Comparison of ENCODE assay signal across 24 cellular contexts in genomic region chr1:5664081-5664480, GRCh38.
DNase-seq lines count a peak whose midpoint lies in the region; ATAC-seq and TF ChIP-seq lines count a peak whose summit lies in the region.
"Had no signal": no experiment of that assay in that cellular context is flagged by ENCODE, and none has a peak within 500 bp of the region (broad histone marks: within the 10 kb centered on the region; RNA-seq: fewer than 3 reads in every experiment).

No MANE protein-coding gene starts in this region.

- H3K27me3 ChIP-seq in Karpas-422 (ENCODE audit: low read length) (no peaks in the 10 kb centered on the region), neural progenitor cell (no peaks in the 10 kb centered on the region), testis (no peaks in the 10 kb centered on the region)
- H3K27me3 ChIP-seq: BE2C had no signal

- no peak overlapping the region for H3K4me2 ChIP-seq in Karpas-422 (ENCODE audit: low read depth, low read length, poor library complexity, severe bottlenecking)
- no peak overlapping the region for H3K4me2 ChIP-seq in neural progenitor cell
- H3K4me2 ChIP-seq: A549 had no signal

- H3K4me3 ChIP-seq in Karpas-422 (ENCODE audit: low read length) (no peak overlapping the region), neural progenitor cell (no peak overlapping the region), testis (no peak overlapping the region)
- H3K4me3 ChIP-seq: A549, GM12878, HAP-1 had no signal

- H3K36me3 ChIP-seq in Karpas-422 (ENCODE audit: insufficient read depth, low read length) = no peaks in the 10 kb centered on the region
- no peaks in the 10 kb centered on the region for H3K36me3 ChIP-seq in neural progenitor cell
- H3K36me3 ChIP-seq in testis (ENCODE audit: low read depth, missing control alignments) = no peaks in the 10 kb centered on the region
- H3K36me3 ChIP-seq: BE2C, HAP-1 had no signal

- no peaks in the 10 kb centered on the region for H3K9me3 ChIP-seq in Karpas-422 (ENCODE audit: low read length)
- no peaks in the 10 kb centered on the region for H3K9me3 ChIP-seq in neural progenitor cell (ENCODE audit: low read depth)
- H3K9me3 ChIP-seq in testis = no peaks in the 10 kb centered on the region
- H3K9me3 ChIP-seq: A549, BE2C, Caco-2, HAP-1 had no signal

- DNase-seq in activated naive CD4-positive, alpha-beta T cell treated with anti-CD3 and anti-CD28 coated beads, Interleukin-2, amount 10 ng/mL, durations not matched to agents 7 days and 5 days = no peak
- DNase-seq in activated naive CD4-positive, alpha-beta T cell (lab: John Stamatoyannopoulos, UW) = no peak
- peak; percentile 16 for DNase-seq in Karpas-422
- DNase-seq in neural progenitor cell (ENCODE audit: low spot score) = no peak
- DNase-seq in testis = peak; percentile 58
- no peak for DNase-seq in NCI-H187 (lab: John Stamatoyannopoulos, UW)
- DNase-seq in activated T-cell treated with anti-CD3 and anti-CD28 coated beads, Interleukin-2, amount 50 U/mL, for 1 hour = no peak
- DNase-seq: 8988T; ACHN; AML-193; BE2C; Caco-2; CD4-positive, CD25-positive, alpha-beta regulatory T cell; CD8-positive, alpha-beta T cell; DMS79; EL; GDM1; GOT3; HFFc6 had no signal

- 69 to 87% methylated on average over 7 to 8 of the region's 8 CpGs for WGBS in testis, 2 donors

- H3K9me3 Mint-ChIP-seq in activated naive CD4-positive, alpha-beta T cell treated with anti-CD3 and anti-CD28 coated beads, Interleukin-2, amount 10 ng/mL, durations not matched to agents 7 days and 5 days = peaks cover 3% of the 10 kb centered on the region
- H3K9me3 Mint-ChIP-seq in neural progenitor cell = peaks cover 11% of the 10 kb centered on the region
- H3K9me3 Mint-ChIP-seq: CD8-positive, alpha-beta T cell had no signal

- H3K27ac ChIP-seq in Karpas-422 (ENCODE audit: low read length) (no peak overlapping the region), neural progenitor cell (no peak overlapping the region), testis (no peak overlapping the region)
- H3K27ac ChIP-seq: A549, C4-2B had no signal

- no peak overlapping the region for H3K4me3 Mint-ChIP-seq in activated naive CD4-positive, alpha-beta T cell treated with anti-CD3 and anti-CD28 coated beads, Interleukin-2, amount 10 ng/mL, durations not matched to agents 7 days and 5 days
- no peak overlapping the region for H3K4me3 Mint-ChIP-seq in neural progenitor cell
- H3K4me3 Mint-ChIP-seq: CD8-positive, alpha-beta T cell; HFFc6 had no signal

- peak overlapping the region; percentile 60 for H3K27ac Mint-ChIP-seq in activated naive CD4-positive, alpha-beta T cell treated with anti-CD3 and anti-CD28 coated beads, Interleukin-2, amount 10 ng/mL, durations not matched to agents 7 days and 5 days
- peak overlapping the region; percentile 14 for H3K27ac Mint-ChIP-seq in neural progenitor cell
- H3K27ac Mint-ChIP-seq: CD4-positive, CD25-positive, alpha-beta regulatory T cell; CD8-positive, alpha-beta T cell; HFFc6 had no signal

- H4K20me1 ChIP-seq in Karpas-422 (ENCODE audit: insufficient read depth, low read depth, low read length) = no peaks in the 10 kb centered on the region
- H4K20me1 ChIP-seq in neural progenitor cell (ENCODE audit: low read depth) = no peaks in the 10 kb centered on the region

- no peaks in the 10 kb centered on the region for H3K36me3 Mint-ChIP-seq in activated naive CD4-positive, alpha-beta T cell treated with anti-CD3 and anti-CD28 coated beads, Interleukin-2, amount 10 ng/mL, durations not matched to agents 7 days and 5 days
- H3K36me3 Mint-ChIP-seq in neural progenitor cell = no peaks in the 10 kb centered on the region
- H3K36me3 Mint-ChIP-seq: CD4-positive, CD25-positive, alpha-beta regulatory T cell; CD8-positive, alpha-beta T cell had no signal

- no peaks in the 10 kb centered on the region for H3K9me2 ChIP-seq in Karpas-422 (replicated peaks; ENCODE audit: insufficient read depth, low read length)

- CTCF ChIA-PET in activated naive CD4-positive, alpha-beta T cell treated with anti-CD3 and anti-CD28 coated beads, Interleukin-2, amount 10 ng/mL, durations not matched to agents 7 days and 5 days (lab: Charles Lee) = no interaction called here

- no peaks in the 10 kb centered on the region for H3F3A ChIP-seq in neural progenitor cell (ENCODE audit: low read depth)

- H3K27me3 Mint-ChIP-seq in activated naive CD4-positive, alpha-beta T cell treated with anti-CD3 and anti-CD28 coated beads, Interleukin-2, amount 10 ng/mL, durations not matched to agents 7 days and 5 days = no peaks in the 10 kb centered on the region
- H3K27me3 Mint-ChIP-seq in neural progenitor cell (ENCODE audit: insufficient read depth, low read depth) = peaks cover 3% of the 10 kb centered on the region
- H3K27me3 Mint-ChIP-seq: CD4-positive, CD25-positive, alpha-beta regulatory T cell had no signal

- H3K79me2 ChIP-seq in Karpas-422 (ENCODE audit: low read length) (no peaks in the 10 kb centered on the region), neural progenitor cell (ENCODE audit: low read depth) (no peaks in the 10 kb centered on the region)

- H2AFZ ChIP-seq in Karpas-422 (ENCODE audit: low read length) (no peak overlapping the region), neural progenitor cell (replicated peaks) (no peak overlapping the region)

- H3K9ac ChIP-seq in Karpas-422 (ENCODE audit: low read length) = no peak overlapping the region
- no peak overlapping the region for H3K9ac ChIP-seq in neural progenitor cell

- TF ChIP-seq CTCF in neural progenitor cell (IDR thresholded peaks at IDR 0.05) (no peak), testis (IDR thresholded peaks at IDR 0.05) (no peak)

- no peak for TF ChIP-seq POLR2A in testis (IDR thresholded peaks at IDR 0.05)

- intact Hi-C loops in testis (cut with DNase I; ENCODE audit: low total_unique reads) = no loop called here

- H3K4me1 Mint-ChIP-seq in activated naive CD4-positive, alpha-beta T cell treated with anti-CD3 and anti-CD28 coated beads, Interleukin-2, amount 10 ng/mL, durations not matched to agents 7 days and 5 days = no peaks in the 10 kb centered on the region
- H3K4me1 Mint-ChIP-seq in neural progenitor cell = peaks cover 9% of the 10 kb centered on the region

- no peak for ATAC-seq in GM19324 (IDR thresholded peaks at IDR 0.05; ENCODE audit: low FRiP score, unreplicated experiment)
- ATAC-seq: A549; CD8-positive, alpha-beta T cell; GM12878 had no signal

- no peaks in the 10 kb centered on the region for H3K4me1 ChIP-seq in Karpas-422 (ENCODE audit: low read length)
- no peaks in the 10 kb centered on the region for H3K4me1 ChIP-seq in neural progenitor cell
- no peaks in the 10 kb centered on the region for H3K4me1 ChIP-seq in testis
- H3K4me1 ChIP-seq: A549, BE2C, Caco-2, HAP-1 had no signal

Comparison
In these comparisons a context has a peak if more than half of its experiments do, and no peak if none do; other contexts are left out.
1. DNase-seq: peak in Karpas-422 (single experiment) and testis (single experiment); none in activated naive CD4-positive, alpha-beta T cell treated with anti-CD3 and anti-CD28 coated beads, Interleukin-2, amount 10 ng/mL, durations not matched to agents 7 days and 5 days (single experiment), activated naive CD4-positive, alpha-beta T cell (0 of 4), neural progenitor cell (single experiment), NCI-H187 (0 of 2) and activated T-cell treated with anti-CD3 and anti-CD28 coated beads, Interleukin-2, amount 50 U/mL, for 1 hour (single experiment).